ENCODE assay signal across 8 cellular contexts in the genomic region with DNA sequence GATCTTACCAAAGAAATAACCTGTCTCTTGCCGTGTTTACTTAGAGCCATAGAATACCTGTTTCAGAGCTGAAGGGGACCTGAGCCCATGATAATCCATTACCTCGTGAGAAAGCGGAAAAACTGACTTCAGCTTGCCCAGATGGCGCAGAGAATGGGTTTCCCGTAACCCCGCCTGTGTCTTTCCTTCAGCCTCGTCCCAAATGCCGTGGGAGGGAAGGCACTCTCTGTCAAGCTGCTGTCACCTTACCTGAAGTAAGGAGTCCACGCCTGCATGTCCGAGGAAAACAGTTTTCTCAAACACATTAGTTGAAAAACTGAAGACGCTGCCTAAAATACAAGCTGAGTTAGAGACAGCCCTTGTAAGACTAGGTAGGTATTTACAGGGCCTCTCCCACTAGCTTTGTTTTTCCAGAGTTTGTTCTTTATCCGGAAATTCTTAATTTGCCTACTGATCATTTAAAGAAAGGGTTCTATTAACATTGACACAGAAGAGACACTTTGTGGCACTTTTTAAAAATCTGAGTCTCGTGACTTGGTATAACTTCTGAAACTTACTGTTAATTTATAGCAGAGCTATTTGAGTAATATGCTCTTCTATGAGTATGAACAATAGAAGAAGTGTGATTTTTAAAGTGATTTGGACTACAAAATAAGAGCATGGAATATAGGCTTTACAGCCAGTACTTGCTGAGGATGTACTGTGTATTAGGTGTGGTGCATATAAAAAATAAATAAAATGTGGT. TPM values are rescaled to one million over a fixed set of nuclear protein-coding genes. Genes with fewer than 3 reads are reported as not detected.
DNase-seq lines count a peak whose midpoint lies in the region; ATAC-seq and TF ChIP-seq lines count a peak whose summit lies in the region.

No MANE protein-coding gene starts in this region.

- peak overlapping the region; percentile 84 for H3K4me2 ChIP-seq in neural progenitor cell

- H3K4me3 ChIP-seq in esophagus muscularis mucosa (peak overlapping the region; percentile 66 to 90 (median 74)), neural progenitor cell (peak overlapping the region; percentile 75), thoracic aorta (peak overlapping the region; percentile 76)

- H3K27me3 ChIP-seq in esophagus muscularis mucosa, result no peaks in the 10 kb centered on the region
- H3K27me3 ChIP-seq in neural progenitor cell, result no peaks in the 10 kb centered on the region
- H3K27me3 ChIP-seq in thoracic aorta (replicated peaks; ENCODE audit: insufficient read depth), result no peaks in the 10 kb centered on the region

- peaks cover 13% of the 10 kb centered on the region for H3K36me3 Mint-ChIP-seq in neural progenitor cell

- peak overlapping the region; percentile 94 for H2AFZ ChIP-seq in neural progenitor cell (replicated peaks)

- intact Hi-C loops in esophagus muscularis mucosa (cut with DNase I), result loop anchor here (2.0 to 5.0 kb wide), 2 partner anchors 129 to 348 kb away; a partner anchor contains a TSS

- peaks cover 29% of the 10 kb centered on the region for H3K4me1 Mint-ChIP-seq in neural progenitor cell

- peak overlapping the region; percentile 65 for H3K9ac ChIP-seq in neural progenitor cell

- no peak for TF ChIP-seq EP300 in esophagus muscularis mucosa (IDR thresholded peaks at IDR 0.05)

- no peak for TF ChIP-seq POLR2A in esophagus muscularis mucosa (IDR thresholded peaks at IDR 0.05; ENCODE audit: low read depth)

- H3K9me3 ChIP-seq in esophagus muscularis mucosa (no peaks in the 10 kb centered on the region), neural progenitor cell (ENCODE audit: low read depth) (no peaks in the 10 kb centered on the region), thoracic aorta (no peaks in the 10 kb centered on the region)

- ATAC-seq in thoracic aorta (ENCODE audit: insufficient number of reproducible peaks, low FRiP score, low read depth), result no peak
- no peak for ATAC-seq in GM18867 (IDR thresholded peaks at IDR 0.05; ENCODE audit: unreplicated experiment)
- ATAC-seq in HG03196 (IDR thresholded peaks at IDR 0.05; ENCODE audit: unreplicated experiment), result no peak

- H3K27me3 Mint-ChIP-seq in neural progenitor cell (ENCODE audit: insufficient read depth, low read depth), result no peaks in the 10 kb centered on the region

- peak overlapping the region; percentile 53 for H3K27ac Mint-ChIP-seq in neural progenitor cell

- peaks cover 14% of the 10 kb centered on the region for H4K20me1 ChIP-seq in neural progenitor cell (ENCODE audit: low read depth)

- TF ChIP-seq CTCF in esophagus muscularis mucosa (IDR thresholded peaks at IDR 0.05) (no peak), neural progenitor cell (IDR thresholded peaks at IDR 0.05) (no peak), thoracic aorta (IDR thresholded peaks at IDR 0.05) (no peak)

- H3K4me3 Mint-ChIP-seq in neural progenitor cell, result peak overlapping the region; percentile 98

- peaks cover 38% of the 10 kb centered on the region for H3F3A ChIP-seq in neural progenitor cell (ENCODE audit: low read depth)

- DNase-seq in ELR (ENCODE audit: low read depth) (peak; percentile 29), NCI-H146 (lab: John Stamatoyannopoulos, UW) (peak; percentile 59), activated T-cell treated with anti-CD3 and anti-CD28 coated beads for 24 hours (ENCODE audit: low read depth) (peak; percentile 32), esophagus muscularis mucosa (ENCODE audit: extremely low spot score) (no peak), neural progenitor cell (ENCODE audit: low spot score) (peak; percentile 35), thoracic aorta (ENCODE audit: low spot score) (no peak)

- peaks cover 0 to 37% (median 23%) of the 10 kb centered on the region in 4 donors for H3K36me3 ChIP-seq in esophagus muscularis mucosa
- peaks cover 16% of the 10 kb centered on the region for H3K36me3 ChIP-seq in neural progenitor cell
- H3K36me3 ChIP-seq in thoracic aorta, result no peaks in the 10 kb centered on the region

- H3K4me1 ChIP-seq in esophagus muscularis mucosa (peaks cover 22 to 38% (median 32%) of the 10 kb centered on the region in 4 donors), neural progenitor cell (peaks cover 35% of the 10 kb centered on the region), thoracic aorta (ENCODE audit: control insufficient read depth in 1 of 2, low read depth in 2 of 2) (peaks cover 21 to 27% of the 10 kb centered on the region in 2 donors)

- no peaks in the 10 kb centered on the region for H3K9me3 Mint-ChIP-seq in neural progenitor cell

- peaks cover 50% of the 10 kb centered on the region for H3K79me2 ChIP-seq in neural progenitor cell (ENCODE audit: low read depth)

- WGBS in esophagus muscularis mucosa, result 6% methylated on average over 13 of the region's 13 CpGs

- peak overlapping the region; percentile 94 to 100 (median 99) for H3K27ac ChIP-seq in esophagus muscularis mucosa (replicated peaks in 1 of 4)
- H3K27ac ChIP-seq in neural progenitor cell, result peak overlapping the region; percentile 91
- H3K27ac ChIP-seq in thoracic aorta, result peak overlapping the region; percentile 91 to 95

RNA-seq across cellular contexts. Expression of a gene that starts 1.3 kb away (rescaled TPM):
- total RNA-seq in esophagus muscularis mucosa (10 to 100 TPM; 24.3 to 34.5 (median 28.9) TPM), neural progenitor cell (ENCODE audit: low replicate concordance) (64.0 and 84.0 TPM in 2 replicates), thoracic aorta (10 to 100 TPM; 20.7 to 34.8 TPM)

Comparison
In these comparisons a context has a peak if more than half of its experiments do, and no peak if none do; other contexts are left out.
1. DNase-seq: peak in ELR (single experiment), NCI-H146 (single experiment), activated T-cell treated with anti-CD3 and anti-CD28 coated beads for 24 hours (single experiment) and neural progenitor cell (single experiment); none in esophagus muscularis mucosa (single experiment) and thoracic aorta (single experiment).
2. Peak in every context shown above with its lines, with median percentiles within 50 percentile points of each other: H3K27ac ChIP-seq and H3K4me3 ChIP-seq.